8 cellular contexts compared by ENCODE assay signal in the genomic region with DNA sequence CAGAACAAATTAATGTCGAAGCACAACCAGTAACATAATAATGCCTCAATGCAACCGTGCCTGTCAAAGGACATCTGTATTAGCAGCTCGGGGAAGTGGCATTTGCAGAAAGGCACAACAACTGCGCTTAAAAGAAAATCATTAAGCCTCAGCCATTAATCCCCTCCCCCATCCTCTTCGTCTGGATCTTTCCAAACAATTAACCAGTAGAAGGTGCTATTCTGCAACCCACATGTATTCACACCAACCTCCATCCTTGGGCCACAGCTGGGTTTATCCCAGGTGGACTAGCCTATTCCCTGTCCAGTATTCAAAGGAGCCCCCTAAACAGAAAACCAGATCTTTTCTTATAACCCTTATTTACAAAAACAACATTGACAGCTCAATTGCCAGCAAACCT. TPM values are rescaled to one million over a fixed set of nuclear protein-coding genes. Genes with fewer than 3 reads are reported as not detected.
A peak's percentile ranks its signal among the peaks of the same experiment; 100 is the strongest.
DNase-seq lines count a peak whose midpoint lies in the region; ATAC-seq lines count a peak whose summit lies in the region.

No MANE protein-coding gene starts in this region.

- H3K27ac ChIP-seq in esophagus (ENCODE audit: low read depth in 2 of 2, low read length in 1 of 2) (peak overlapping the region; percentile 20 to 21), rectal smooth muscle tissue (ENCODE audit: low read depth, low read length) (peak overlapping the region; percentile 96)

- H3K4me3 ChIP-seq in esophagus (ENCODE audit: low read depth in 1 of 2, low read length in 2 of 2): no peak overlapping the region
- no peak overlapping the region for H3K4me3 ChIP-seq in rectal smooth muscle tissue (ENCODE audit: low read length)

- H3K9me3 ChIP-seq in esophagus (ENCODE audit: control insufficient read depth in 2 of 2, insufficient read depth in 1 of 2, low read depth in 1 of 2, low read length in 1 of 2): no peaks in the 10 kb centered on the region

- H3K4me1 ChIP-seq in esophagus (ENCODE audit: control insufficient read depth in 2 of 2, insufficient read depth in 2 of 2, low read length in 1 of 2) (peaks cover 0 to 3% of the 10 kb centered on the region in 2 donors), rectal smooth muscle tissue (ENCODE audit: control insufficient read depth, insufficient read depth, low read length) (peaks cover 30% of the 10 kb centered on the region)

- H3K36me3 ChIP-seq in esophagus (ENCODE audit: control insufficient read depth in 2 of 2, insufficient read depth in 2 of 2, low read length in 1 of 2) (no peaks in the 10 kb centered on the region), rectal smooth muscle tissue (ENCODE audit: control insufficient read depth, insufficient read depth, low read length) (no peaks in the 10 kb centered on the region)

- 40 to 50% methylated on average over 5 of the region's 5 CpGs for WGBS in esophagus, 2 donors

- H3K27me3 ChIP-seq in esophagus (ENCODE audit: control insufficient read depth in 1 of 2, insufficient read depth in 2 of 2, low read length in 2 of 2): no peaks in the 10 kb centered on the region
- H3K27me3 ChIP-seq in rectal smooth muscle tissue (ENCODE audit: control insufficient read depth, insufficient read depth, low read length): no peaks in the 10 kb centered on the region

- no peak overlapping the region for H3K9ac ChIP-seq in rectal smooth muscle tissue (ENCODE audit: low read length)

- ATAC-seq in left colon: no peak

- intact Hi-C loops in left colon (cut with DNase I, micrococcal nuclease): no loop called here

- peak; percentile 22 to 65 (median 24) for DNase-seq in NCI-H1417 (lab: John Stamatoyannopoulos, UW)
- no peak for DNase-seq in NCI-H1417 treated with DMSO at 0.1 percent for 48 hours (lab: John Stamatoyannopoulos, UW)
- DNase-seq in NCI-H510A (lab: John Stamatoyannopoulos, UW): peak; percentile 72
- DNase-seq in H4 (ENCODE audit: low spot score): no peak
- no peak for DNase-seq in NCI-H1436 (lab: John Stamatoyannopoulos, UW)
- no peak for DNase-seq in left colon

RNA-seq across cellular contexts. Expression of a gene that starts 2.6 kb away (rescaled TPM):
- polyA plus RNA-seq in esophagus: 10 to 100 TPM; 14.0 to 24.4 TPM
- total RNA-seq in H4 (2014; rRNA removed; shearing (Covaris generic)): 14.0 and 19.1 TPM in 2 replicates
- total RNA-seq in left colon: 100 to 1,000 TPM in 1 of 2 donors, 10 to 100 TPM in 1; 95.0 to 102 TPM

Comparison
In these comparisons a context has a peak if more than half of its experiments do, and no peak if none do; other contexts are left out.
1. DNase-seq: peak in NCI-H1417 (3 of 3) and NCI-H510A (single experiment); none in NCI-H1417 treated with DMSO at 0.1 percent for 48 hours (single experiment), H4 (single experiment), NCI-H1436 (single experiment) and left colon (0 of 2).